8 cellular contexts compared by ENCODE assay signal in genomic region chr16:12087901-12088364, GRCh38.
A peak's percentile ranks its signal among the peaks of the same experiment; 100 is the strongest.
DNase-seq lines count a peak whose midpoint lies in the region; ATAC-seq, FAIRE-seq and TF ChIP-seq lines count a peak whose summit lies in the region.

No MANE protein-coding gene starts in this region.

- H3K9me3 ChIP-seq in pancreas (no peaks in the 10 kb centered on the region), small intestine (ENCODE audit: control insufficient read depth, low read depth) (no peaks in the 10 kb centered on the region)

- TF ChIP-seq RAD21 in Ishikawa (IDR thresholded peaks at IDR 0.05; ENCODE audit: low read depth), result no peak

- H3K36me3 ChIP-seq in pancreas (no peaks in the 10 kb centered on the region), small intestine (ENCODE audit: control insufficient read depth in 2 of 2, insufficient read depth in 2 of 2, low read length in 2 of 2) (no peaks in the 10 kb centered on the region)

- DNase-seq in NCI-H2171 treated with DMSO at 0.1 percent for 48 hours (lab: John Stamatoyannopoulos, UW) (peak; percentile 7), NCI-H2171 (lab: John Stamatoyannopoulos, UW) (no peak), pancreas (peak in 1 of 6 donors; percentile 40), NCI-H187 treated with DMSO at 0.1 percent for 48 hours (lab: John Stamatoyannopoulos, UW) (no peak), small intestine (no peak)
- no peak for DNase-seq in activated naive CD8-positive, alpha-beta T cell treated with anti-CD3 and anti-CD28 coated beads, Interleukin-2, amount 10 ng/mL, durations not matched to agents 7 days and 5 days

- TF ChIP-seq CTCF in pancreas (IDR thresholded peaks at IDR 0.05), result no peak

- FAIRE-seq in pancreas (lab: Jason Lieb, UNC) (no peak), small intestine (lab: Jason Lieb, UNC) (no peak)

- POLR2A ChIA-PET in activated naive CD8-positive, alpha-beta T cell treated with anti-CD3 and anti-CD28 coated beads, Interleukin-2, amount 10 ng/mL, durations not matched to agents 7 days and 5 days (lab: Charles Lee), result interaction anchor here (1.0 kb wide), 1 partner anchor 8 kb away, joined by 3 read pairs; no protein-coding TSS in a partner anchor

- peaks cover 19% of the 10 kb centered on the region for H3K4me1 Mint-ChIP-seq in activated naive CD8-positive, alpha-beta T cell treated with anti-CD3 and anti-CD28 coated beads, Interleukin-2, amount 10 ng/mL, durations not matched to agents 7 days and 5 days

- intact Hi-C loops in pancreas (cut with DNase I), result no loop called here

- H3K4me3 ChIP-seq in pancreas, result no peak overlapping the region
- no peak overlapping the region for H3K4me3 ChIP-seq in small intestine (ENCODE audit: low read depth in 1 of 2, low read length in 2 of 2)

- H3K27me3 ChIP-seq in pancreas (no peaks in the 10 kb centered on the region), small intestine (ENCODE audit: control insufficient read depth in 2 of 2, insufficient read depth in 2 of 2, low read length in 2 of 2) (no peaks in the 10 kb centered on the region)

- H3K36me3 Mint-ChIP-seq in activated naive CD8-positive, alpha-beta T cell treated with anti-CD3 and anti-CD28 coated beads, Interleukin-2, amount 10 ng/mL, durations not matched to agents 7 days and 5 days, result peaks cover 2% of the 10 kb centered on the region

- 67 to 70% methylated on average over 9 of the region's 9 CpGs for WGBS in pancreas, 2 donors
- WGBS in small intestine, 3 donors, result 34 to 58% (median 44%) methylated on average over 9 of the region's 9 CpGs

- H3K4me3 Mint-ChIP-seq in activated naive CD8-positive, alpha-beta T cell treated with anti-CD3 and anti-CD28 coated beads, Interleukin-2, amount 10 ng/mL, durations not matched to agents 7 days and 5 days, result no peak overlapping the region

- TF ChIP-seq EP300 in Ishikawa (IDR thresholded peaks at IDR 0.05; ENCODE audit: borderline replicate concordance), result no peak

- H3K9me3 Mint-ChIP-seq in activated naive CD8-positive, alpha-beta T cell treated with anti-CD3 and anti-CD28 coated beads, Interleukin-2, amount 10 ng/mL, durations not matched to agents 7 days and 5 days, result no peaks in the 10 kb centered on the region

- H3K27ac ChIP-seq in pancreas (no peak overlapping the region), small intestine (ENCODE audit: low read depth in 1 of 2, low read length in 1 of 2) (no peak overlapping the region)

- ATAC-seq in activated naive CD8-positive, alpha-beta T cell treated with anti-CD3 and anti-CD28 coated beads, Interleukin-2, amount 10 ng/mL, durations not matched to agents 7 days and 5 days (ENCODE audit: low read depth), result peak; percentile 25
- peak in 3 of 4 donors; percentile 31 to 58 (median 42) for ATAC-seq in pancreas
- no peak for ATAC-seq in GM18519 (IDR thresholded peaks at IDR 0.05; ENCODE audit: low FRiP score, unreplicated experiment)

- H3K27ac Mint-ChIP-seq in activated naive CD8-positive, alpha-beta T cell treated with anti-CD3 and anti-CD28 coated beads, Interleukin-2, amount 10 ng/mL, durations not matched to agents 7 days and 5 days, result peak overlapping the region; percentile 70

- H3K4me1 ChIP-seq in pancreas (no peaks in the 10 kb centered on the region), small intestine (ENCODE audit: control insufficient read depth in 2 of 2, insufficient read depth in 1 of 2, low read depth in 1 of 2, low read length in 1 of 2) (peaks cover 0 to 5% of the 10 kb centered on the region in 2 donors)

- H3K27me3 Mint-ChIP-seq in activated naive CD8-positive, alpha-beta T cell treated with anti-CD3 and anti-CD28 coated beads, Interleukin-2, amount 10 ng/mL, durations not matched to agents 7 days and 5 days, result no peaks in the 10 kb centered on the region

TF ChIP-seq in Ishikawa, 13 proteins besides CTCF, POLR2A, EP300 and RAD21:
- TF ChIP-seq USF1 (IDR thresholded peaks at IDR 0.05), result peak; percentile 42; the same call in 1 of the 2 replicates
- no peak for TF ChIP-seq MAX (IDR thresholded peaks at IDR 0.05)
